In genomic region chr5:66945389-66946349, GRCh38 we compare ENCODE assay signal across 2 cellular contexts.
TF ChIP-seq lines count a peak whose summit lies in the region.

No MANE protein-coding gene starts in this region.

TF ChIP-seq in GM23338, 12 proteins besides CTCF, POLR2A, EP300 and RAD21 (continued from another document):
- TF ChIP-seq ZNF462 (CRISPR knock-in tag; IDR thresholded peaks at IDR 0.05) (no peak), ETS1 (IDR thresholded peaks at IDR 0.05) (no peak), STAT1 (IDR thresholded peaks at IDR 0.05; ENCODE audit: unreplicated experiment) (no peak), CREB1 (CRISPR knock-in tag; IDR thresholded peaks at IDR 0.05; ENCODE audit: low read depth) (no peak), EZH2phosphoT487 (IDR thresholded peaks at IDR 0.05; ENCODE audit: unreplicated experiment) (no peak), ZNF331 (CRISPR knock-in tag; IDR thresholded peaks at IDR 0.05; ENCODE audit: low read depth) (no peak), JUNB (IDR thresholded peaks at IDR 0.05; ENCODE audit: unreplicated experiment) (no peak), ZNF114 (CRISPR knock-in tag; IDR thresholded peaks at IDR 0.05) (no peak), NANOG (IDR thresholded peaks at IDR 0.05; ENCODE audit: borderline replicate concordance) (no peak), EZH2 (IDR thresholded peaks at IDR 0.05; ENCODE audit: low read depth, unreplicated experiment) (no peak)
- TF ChIP-seq, protein P1, sequence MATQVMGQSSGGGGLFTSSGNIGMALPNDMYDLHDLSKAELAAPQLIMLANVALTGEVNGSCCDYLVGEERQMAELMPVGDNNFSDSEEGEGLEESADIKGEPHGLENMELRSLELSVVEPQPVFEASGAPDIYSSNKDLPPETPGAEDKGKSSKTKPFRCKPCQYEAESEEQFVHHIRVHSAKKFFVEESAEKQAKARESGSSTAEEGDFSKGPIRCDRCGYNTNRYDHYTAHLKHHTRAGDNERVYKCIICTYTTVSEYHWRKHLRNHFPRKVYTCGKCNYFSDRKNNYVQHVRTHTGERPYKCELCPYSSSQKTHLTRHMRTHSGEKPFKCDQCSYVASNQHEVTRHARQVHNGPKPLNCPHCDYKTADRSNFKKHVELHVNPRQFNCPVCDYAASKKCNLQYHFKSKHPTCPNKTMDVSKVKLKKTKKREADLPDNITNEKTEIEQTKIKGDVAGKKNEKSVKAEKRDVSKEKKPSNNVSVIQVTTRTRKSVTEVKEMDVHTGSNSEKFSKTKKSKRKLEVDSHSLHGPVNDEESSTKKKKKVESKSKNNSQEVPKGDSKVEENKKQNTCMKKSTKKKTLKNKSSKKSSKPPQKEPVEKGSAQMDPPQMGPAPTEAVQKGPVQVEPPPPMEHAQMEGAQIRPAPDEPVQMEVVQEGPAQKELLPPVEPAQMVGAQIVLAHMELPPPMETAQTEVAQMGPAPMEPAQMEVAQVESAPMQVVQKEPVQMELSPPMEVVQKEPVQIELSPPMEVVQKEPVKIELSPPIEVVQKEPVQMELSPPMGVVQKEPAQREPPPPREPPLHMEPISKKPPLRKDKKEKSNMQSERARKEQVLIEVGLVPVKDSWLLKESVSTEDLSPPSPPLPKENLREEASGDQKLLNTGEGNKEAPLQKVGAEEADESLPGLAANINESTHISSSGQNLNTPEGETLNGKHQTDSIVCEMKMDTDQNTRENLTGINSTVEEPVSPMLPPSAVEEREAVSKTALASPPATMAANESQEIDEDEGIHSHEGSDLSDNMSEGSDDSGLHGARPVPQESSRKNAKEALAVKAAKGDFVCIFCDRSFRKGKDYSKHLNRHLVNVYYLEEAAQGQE (IDR thresholded peaks at IDR 0.05; ENCODE audit: unreplicated experiment): no peak

TF ChIP-seq in IMR-90, 13 proteins besides CTCF, POLR2A, EP300 and RAD21 (continued from another document):
- TF ChIP-seq, protein P2, sequence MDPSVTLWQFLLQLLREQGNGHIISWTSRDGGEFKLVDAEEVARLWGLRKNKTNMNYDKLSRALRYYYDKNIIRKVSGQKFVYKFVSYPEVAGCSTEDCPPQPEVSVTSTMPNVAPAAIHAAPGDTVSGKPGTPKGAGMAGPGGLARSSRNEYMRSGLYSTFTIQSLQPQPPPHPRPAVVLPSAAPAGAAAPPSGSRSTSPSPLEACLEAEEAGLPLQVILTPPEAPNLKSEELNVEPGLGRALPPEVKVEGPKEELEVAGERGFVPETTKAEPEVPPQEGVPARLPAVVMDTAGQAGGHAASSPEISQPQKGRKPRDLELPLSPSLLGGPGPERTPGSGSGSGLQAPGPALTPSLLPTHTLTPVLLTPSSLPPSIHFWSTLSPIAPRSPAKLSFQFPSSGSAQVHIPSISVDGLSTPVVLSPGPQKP (IDR thresholded peaks at IDR 0.05; ENCODE audit: borderline replicate concordance, low read depth, low read length): no peak
- TF ChIP-seq CEBPB (IDR thresholded peaks at IDR 0.05; ENCODE audit: low read depth, low read length): no peak
